8 cellular contexts compared by ENCODE assay signal in the genomic region with DNA sequence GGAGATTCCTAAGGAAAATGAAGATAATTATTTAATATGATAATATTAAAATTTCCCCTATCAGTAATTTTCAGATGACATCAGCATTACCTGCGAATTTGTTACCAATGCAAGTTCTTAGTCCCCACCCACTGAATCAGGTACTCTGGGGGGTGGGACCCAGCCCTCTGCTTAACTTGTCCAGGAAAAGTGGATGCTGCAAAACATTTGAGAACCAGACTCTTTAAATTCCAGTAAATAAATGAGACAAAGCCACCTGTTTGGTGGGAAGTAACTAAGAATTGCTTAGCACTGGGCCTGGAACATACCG. TPM values are rescaled to one million over a fixed set of nuclear protein-coding genes. Genes with fewer than 3 reads are reported as not detected.
A peak's percentile ranks its signal among the peaks of the same experiment; 100 is the strongest.
DNase-seq lines count a peak whose midpoint lies in the region; ATAC-seq and TF ChIP-seq lines count a peak whose summit lies in the region.

No MANE protein-coding gene starts in this region.

- peaks cover under 1% of the 10 kb centered on the region for H3K27me3 ChIP-seq in left ventricle myocardium inferior (ENCODE audit: low read depth)
- no peaks in the 10 kb centered on the region for H3K27me3 ChIP-seq in brain microvascular endothelial cell (replicated peaks)
- no peaks in the 10 kb centered on the region for H3K27me3 ChIP-seq in muscle layer of duodenum (ENCODE audit: low read depth, low read length)
- H3K27me3 ChIP-seq in vagina: no peaks in the 10 kb centered on the region
- no peaks in the 10 kb centered on the region; the same call in 1 of the 2 replicates for H3K27me3 ChIP-seq in H7 (ENCODE audit: control insufficient read depth, insufficient read depth, low read length)

- TF ChIP-seq CTCF in left ventricle myocardium inferior (IDR thresholded peaks at IDR 0.05; ENCODE audit: borderline replicate concordance) (no peak), brain microvascular endothelial cell (IDR thresholded peaks at IDR 0.05; ENCODE audit: low read depth, low read length, missing control alignments) (no peak), vagina (IDR thresholded peaks at IDR 0.05) (no peak)

- H3K4me1 ChIP-seq in left ventricle myocardium inferior (peaks cover 21% of the 10 kb centered on the region), muscle layer of duodenum (ENCODE audit: control insufficient read depth in 1 of 2, insufficient read depth in 2 of 2, low read length in 2 of 2) (peaks cover 0 to 13% of the 10 kb centered on the region in 2 donors), vagina (peaks cover 12% of the 10 kb centered on the region)

- intact Hi-C loops in left ventricle myocardium inferior (cut with micrococcal nuclease) (no loop called here), Right ventricle myocardium superior (cut with DNase I) (no loop called here), vagina (cut with DNase I) (no loop called here)

- H3K9me3 ChIP-seq in left ventricle myocardium inferior (replicated peaks) (peaks cover 6% of the 10 kb centered on the region), muscle layer of duodenum (ENCODE audit: control insufficient read depth in 1 of 2, low read length in 2 of 2) (peaks cover 0 to under 1% of the 10 kb centered on the region in 2 donors), vagina (no peaks in the 10 kb centered on the region)

- ATAC-seq in Right ventricle myocardium superior (ENCODE audit: poor library complexity): no peak

- TF ChIP-seq POLR2A in vagina (IDR thresholded peaks at IDR 0.05): no peak

- DNase-seq in left ventricle myocardium inferior (no peak), Right ventricle myocardium superior (no peak), brain microvascular endothelial cell (no peak), vagina (ENCODE audit: extremely low spot score in 2 of 2) (peak in 1 of 2 donors; percentile 80), NCI-H524 treated with DMSO at 0.1 percent for 48 hours (lab: John Stamatoyannopoulos, UW) (no peak), H7 (no peak), SK-N-DZ (ENCODE audit: low spot score) (no peak)

- peaks cover 12% of the 10 kb centered on the region for H3K36me3 ChIP-seq in left ventricle myocardium inferior
- H3K36me3 ChIP-seq in brain microvascular endothelial cell (replicated peaks): peaks cover 8% of the 10 kb centered on the region
- H3K36me3 ChIP-seq in muscle layer of duodenum (ENCODE audit: control insufficient read depth in 1 of 2, insufficient read depth in 2 of 2, low read length in 2 of 2): peaks cover 8 to 15% of the 10 kb centered on the region in 2 donors
- peaks cover 0 to 9% of the 10 kb centered on the region in 2 donors for H3K36me3 ChIP-seq in vagina
- no peaks in the 10 kb centered on the region for H3K36me3 ChIP-seq in H7 (replicated peaks; ENCODE audit: control insufficient read depth, insufficient read depth, low read length)

- H3K27ac ChIP-seq in left ventricle myocardium inferior (replicated peaks) (peak overlapping the region; percentile 82), brain microvascular endothelial cell (no peak overlapping the region), muscle layer of duodenum (ENCODE audit: low read length) (no peak overlapping the region), vagina (peak overlapping the region; percentile 76)

- in situ Hi-C loops in brain microvascular endothelial cell (cut with HindIII; ENCODE audit: low pct_ligation_motif_present, low sequenced_read_pairs): no loop called here

- H3K4me3 ChIP-seq in left ventricle myocardium inferior (peak overlapping the region; percentile 84), brain microvascular endothelial cell (ENCODE audit: low read depth, low read length) (peak overlapping the region; percentile 78), muscle layer of duodenum (ENCODE audit: low read depth in 1 of 2, low read length in 2 of 2) (peak overlapping the region; percentile 83 to 94), vagina (peak overlapping the region; percentile 86 to 89), H7 (ENCODE audit: insufficient read depth, low read depth, low read length) (no peak overlapping the region)

RNA-seq across cellular contexts. Expression of a gene that starts 0.5 kb away (rescaled TPM):
- total RNA-seq in left ventricle myocardium inferior (4.4 TPM), Right ventricle myocardium superior (3.6 TPM), vagina (5.9 TPM)
- total RNA-seq in H7 (2014; rRNA removed; shearing (Covaris generic)): 3.6 and 7.6 TPM in 2 replicates
- polyA plus RNA-seq in SK-N-DZ (2014; cell fraction: cytosol; rRNA removed): 11.7 and 12.3 TPM in 2 replicates
- 12.7 and 16.6 TPM in 2 replicates for polyA plus RNA-seq in SK-N-DZ (2014; cell fraction: nucleus; rRNA removed)

RNA-seq across cellular contexts. Expression of a gene that starts 39.5 kb away (rescaled TPM):
- total RNA-seq in left ventricle myocardium inferior (23.3 TPM), Right ventricle myocardium superior (22.0 TPM), vagina (25.5 TPM)
- total RNA-seq in H7 (2014; rRNA removed; shearing (Covaris generic)): 6.8 and 16.6 TPM in 2 replicates
- polyA plus RNA-seq in SK-N-DZ (2014; cell fraction: cytosol; rRNA removed): 16.4 and 24.3 TPM in 2 replicates
- 29.5 and 31.2 TPM in 2 replicates for polyA plus RNA-seq in SK-N-DZ (2014; cell fraction: nucleus; rRNA removed)

Comparison
In these comparisons a context has a peak if more than half of its experiments do, and no peak if none do; other contexts are left out.
1. H3K27ac ChIP-seq: peak in left ventricle myocardium inferior (single experiment) and vagina (single experiment); none in brain microvascular endothelial cell (single experiment) and muscle layer of duodenum (single experiment).